ENCODE assay signal across 10 cellular contexts in the genomic region with DNA sequence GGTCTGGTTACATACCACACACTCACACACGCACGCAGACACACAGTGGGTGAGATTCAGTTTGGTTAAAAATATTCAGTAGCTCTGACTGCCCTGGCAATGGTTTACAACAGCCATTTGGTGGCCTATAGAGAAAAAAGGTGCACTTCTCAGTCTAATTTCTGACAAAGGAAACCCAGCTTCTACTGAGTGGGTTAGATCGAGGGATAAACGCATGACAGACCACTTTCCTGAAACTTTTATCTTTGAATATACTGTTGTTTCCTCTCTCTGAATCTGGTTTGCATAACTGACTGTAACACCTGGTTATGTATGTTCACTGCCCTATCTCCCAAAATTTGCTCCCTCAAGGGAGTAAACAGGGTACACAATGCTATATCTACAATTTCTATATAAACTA.
A peak's percentile ranks its signal among the peaks of the same experiment; 100 is the strongest.
DNase-seq lines count a peak whose midpoint lies in the region; ATAC-seq lines count a peak whose summit lies in the region.
"Had no signal": no experiment of that assay in that cellular context is flagged by ENCODE, and none has a peak within 500 bp of the region (broad histone marks: within the 10 kb centered on the region; RNA-seq: fewer than 3 reads in every experiment).

No MANE protein-coding gene starts in this region.

- H3K27me3 Mint-ChIP-seq in memory B cell = no peaks in the 10 kb centered on the region

- peak overlapping the region; percentile 91 for H3K27ac Mint-ChIP-seq in memory B cell

- H3K36me3 Mint-ChIP-seq in memory B cell = peaks cover 26% of the 10 kb centered on the region

- H3K4me1 Mint-ChIP-seq in memory B cell = peaks cover 26% of the 10 kb centered on the region

- peak overlapping the region; percentile 44 for H3K4me3 Mint-ChIP-seq in memory B cell

- ATAC-seq in GM18870 (IDR thresholded peaks at IDR 0.05; ENCODE audit: unreplicated experiment) = peak; percentile 52
- peak; percentile 43 for ATAC-seq in GM21825 (IDR thresholded peaks at IDR 0.05; ENCODE audit: unreplicated experiment)
- peak; percentile 42 for ATAC-seq in HG03460 (IDR thresholded peaks at IDR 0.05; ENCODE audit: unreplicated experiment)
- ATAC-seq in memory B cell (ENCODE audit: low read depth) = peak; percentile 35
- no peak for ATAC-seq in HG02970 (IDR thresholded peaks at IDR 0.05; ENCODE audit: low FRiP score, unreplicated experiment)

- H3K9me3 Mint-ChIP-seq in memory B cell = peaks cover 5% of the 10 kb centered on the region

- DNase-seq in memory B cell (ENCODE audit: low spot score in 2 of 2) = no peak
- DNase-seq in activated CD4-positive, alpha-beta T cell treated with anti-CD3 and anti-CD28 coated beads for 48 hours = no peak
- DNase-seq in NOMO-1 treated with DMSO at 0.1 percent for 48 hours (lab: John Stamatoyannopoulos, UW; ENCODE audit: unreplicated experiment) = no peak
- no peak for DNase-seq in NCI-H128 (lab: John Stamatoyannopoulos, UW; ENCODE audit: unreplicated experiment)
- DNase-seq: activated CD4-positive, alpha-beta T cell treated with anti-CD3 and anti-CD28 coated beads, Interleukin-2, amount 50 U/mL, for 4 hours; NCI-H1048 had no signal
